ENCODE assay signal across 32 cellular contexts in genomic region chr3:42795621-42796181, GRCh38. TPM values are rescaled to one million over a fixed set of nuclear protein-coding genes. Genes with fewer than 3 reads are reported as not detected.
DNase-seq lines count a peak whose midpoint lies in the region; ATAC-seq, FAIRE-seq and TF ChIP-seq lines count a peak whose summit lies in the region.
"Had no signal": no experiment of that assay in that cellular context is flagged by ENCODE, and none has a peak within 500 bp of the region (broad histone marks: within the 10 kb centered on the region; RNA-seq: fewer than 3 reads in every experiment).

No MANE protein-coding gene starts in this region.

- H3K36me3 Mint-ChIP-seq in Caco-2 (ENCODE audit: insufficient read depth, unreplicated experiment), result peaks cover 50% of the 10 kb centered on the region

- DNase-seq in Caco-2 (no peak), HCT116 (ENCODE audit: low read depth, low spot score) (no peak), GM12878 (ENCODE audit: low read depth, low spot score) (no peak), left colon (no peak), uterus (no peak), NCI-H1092 (lab: John Stamatoyannopoulos, UW) (no peak), COLO668 (lab: John Stamatoyannopoulos, UW; ENCODE audit: unreplicated experiment) (no peak)
- DNase-seq in stimulated activated CD4-positive, alpha-beta T cell treated with anti-CD3 and anti-CD28 coated beads, Interleukin-2, amount 100 ng/mL, for 24 hours, result no peak
- DNase-seq: CD4-positive, CD25-positive, alpha-beta regulatory T cell; COR-L47; DMS 273 treated with DMSO at 0.1 percent for 48 hours; DMS79; EL; GDM1; GOT3; HCEC 1CT; KG1; MM.1S; NCI-H1048; NCI-H1417 treated with DMSO at 0.1 percent for 48 hours; NCI-H1694 treated with DMSO at 0.1 percent for 48 hours; NCI-H2081; NCI-H524; NCI-H774; PC-3; Right ventricle myocardium superior had no signal

- H3K9me3 ChIP-seq in Caco-2, result peaks cover 6% of the 10 kb centered on the region; the same call in 1 of the 2 replicates
- no peaks in the 10 kb centered on the region for H3K9me3 ChIP-seq in HCT116 (ENCODE audit: control insufficient read depth in 1 of 2, insufficient read depth in 1 of 2, low read depth in 1 of 2, low read length in 2 of 2)
- no peaks in the 10 kb centered on the region for H3K9me3 ChIP-seq in GM12878 (replicated peaks; ENCODE audit: control insufficient read depth, insufficient read depth, low read length)
- H3K9me3 ChIP-seq in uterus, result no peaks in the 10 kb centered on the region
- H3K9me3 ChIP-seq: BLaER1, SJSA1 had no signal

- CTCF ChIA-PET in Caco-2 (lab: Charles Lee) (no interaction called here), HCT116 (lab: Charles Lee) (no interaction called here), GM12878 (lab: Yijun Ruan, JAX) (interaction anchor here (0.6 to 2.1 kb wide), 5 partner anchors 14 to 696 kb away, joined by 3 to 8 read pairs (median 3); no protein-coding TSS in a partner anchor)

- SMC1A ChIA-PET in GM12878 (lab: Charles Lee; ENCODE audit: uncharacterized antibody, unreplicated experiment), result interaction anchor here (0.7 to 1.5 kb wide), 2 partner anchors 16 to 17 kb away, joined by 3 read pairs; no protein-coding TSS in a partner anchor

- H3K27ac ChIP-seq in HCT116 (ENCODE audit: low read depth, low read length) (no peak overlapping the region), GM12878 (ENCODE audit: control insufficient read depth, insufficient read depth) (no peak overlapping the region), uterus (no peak overlapping the region)
- H3K27ac ChIP-seq: BLaER1, SJSA1 had no signal

- TF ChIP-seq RAD21 in HCT116 (IDR thresholded peaks at IDR 0.05; ENCODE audit: low read depth) (no peak), GM12878 (IDR thresholded peaks at IDR 0.05; ENCODE audit: insufficient read depth, low read depth, low read length) (no peak)

- no peak for TF ChIP-seq EP300 in GM12878 (IDR thresholded peaks at IDR 0.05; ENCODE audit: borderline replicate concordance in 1 of 2, control insufficient read depth in 1 of 2, low read depth in 2 of 2, low read length in 2 of 2)

- TF ChIP-seq POLR2A in HCT116 (IDR thresholded peaks at IDR 0.05; ENCODE audit: borderline replicate concordance, extremely low read depth, insufficient read depth, insufficient read length) (no peak), GM12878 (IDR thresholded peaks at IDR 0.05; ENCODE audit: low read depth, low read length) (no peak), uterus (IDR thresholded peaks at IDR 0.05) (no peak)

- no peaks in the 10 kb centered on the region for H3K27me3 ChIP-seq in Caco-2 (replicated peaks; ENCODE audit: control insufficient read depth, insufficient read depth, low read length)
- no peaks in the 10 kb centered on the region for H3K27me3 ChIP-seq in HCT116 (ENCODE audit: insufficient read depth, low read length)
- no peaks in the 10 kb centered on the region for H3K27me3 ChIP-seq in GM12878 (replicated peaks in 1 of 2; ENCODE audit: control insufficient read depth in 2 of 2, insufficient read depth in 2 of 2, low read length in 1 of 2)
- H3K27me3 ChIP-seq in uterus, result no peaks in the 10 kb centered on the region
- H3K27me3 ChIP-seq: BLaER1, SJSA1 had no signal

- TF ChIP-seq CTCF in Caco-2 (IDR thresholded peaks at IDR 0.05; ENCODE audit: insufficient read depth in 1 of 2, low read depth in 1 of 2, low read length in 1 of 2, severe bottlenecking in 1 of 2, unreplicated experiment in 1 of 2) (no peak), HCT116 (IDR thresholded peaks at IDR 0.05 in 2 of 3, conservative IDR thresholded peaks at IDR 0.05 in 1 of 3; ENCODE audit: borderline replicate concordance in 1 of 3, insufficient read depth in 1 of 3, low read depth in 2 of 3, low read length in 2 of 3) (no peak), GM12878 (IDR thresholded peaks at IDR 0.05 in 2 of 3, conservative IDR thresholded peaks at IDR 0.05 in 1 of 3; ENCODE audit: control insufficient read depth in 2 of 3, extremely low read depth in 1 of 3, insufficient read depth in 1 of 3, low read depth in 3 of 3, low read length in 3 of 3) (no peak), uterus (IDR thresholded peaks at IDR 0.05) (no peak)

- no peaks in the 10 kb centered on the region for H3K4me1 ChIP-seq in Caco-2
- no peaks in the 10 kb centered on the region for H3K4me1 ChIP-seq in HCT116 (ENCODE audit: control insufficient read depth in 1 of 2, insufficient read depth in 2 of 2, low read length in 2 of 2)
- no peaks in the 10 kb centered on the region for H3K4me1 ChIP-seq in GM12878 (ENCODE audit: control insufficient read depth, insufficient read depth, low read length)
- H3K4me1 ChIP-seq in uterus, result no peaks in the 10 kb centered on the region
- H3K4me1 ChIP-seq: SJSA1 had no signal

- H3K27ac Mint-ChIP-seq in Caco-2 (ENCODE audit: unreplicated experiment), result no peak overlapping the region

- WGBS in GM12878 (ENCODE audit: insufficient coverage, insufficient replicate concordance, low lambda C conversion rate, missing lambda C conversion rate), result 98% methylated on average over 2 of the region's 2 CpGs

- no peaks in the 10 kb centered on the region for H3K9me2 ChIP-seq in HCT116 (ENCODE audit: insufficient read depth)

- H3K4me3 ChIP-seq in Caco-2 (ENCODE audit: low read depth, low read length), result no peak overlapping the region
- no peak overlapping the region for H3K4me3 ChIP-seq in HCT116 (replicated peaks in 1 of 2; ENCODE audit: low read depth in 1 of 2, low read length in 2 of 2)
- no peak overlapping the region for H3K4me3 ChIP-seq in GM12878
- H3K4me3 ChIP-seq in uterus, result no peak overlapping the region
- H3K4me3 ChIP-seq: BLaER1, SJSA1 had no signal

- POLR2A ChIA-PET in Caco-2 (lab: Charles Lee), result no interaction called here
- POLR2A ChIA-PET in HCT116 (lab: Charles Lee), result no interaction called here
- POLR2A ChIA-PET in GM12878 (lab: Charles Lee), result interaction anchor here (1.1 kb wide), 1 partner anchor 9 kb away, joined by 5 read pairs; the partner anchor contains the start of gene HIGD1A

- H3K79me2 ChIP-seq in HCT116 (ENCODE audit: insufficient read depth, low read length) (peaks cover 56% of the 10 kb centered on the region), GM12878 (ENCODE audit: control insufficient read depth, insufficient read depth, low read length) (peaks cover 12% of the 10 kb centered on the region)

- H3K4me1 Mint-ChIP-seq in Caco-2 (ENCODE audit: low read depth, unreplicated experiment), result no peaks in the 10 kb centered on the region

- no peaks in the 10 kb centered on the region for H3K27me3 Mint-ChIP-seq in Caco-2 (ENCODE audit: insufficient read depth, unreplicated experiment)
- H3K27me3 Mint-ChIP-seq: CD4-positive, CD25-positive, alpha-beta regulatory T cell had no signal

- peak; percentile 61 for FAIRE-seq in GM12878 (lab: Jason Lieb, UNC)
- FAIRE-seq: A204.1, GM12891, HTR-8/SVneo had no signal

- H3K4me2 ChIP-seq in HCT116 (ENCODE audit: low read length) (no peak overlapping the region), GM12878 (ENCODE audit: control insufficient read depth, insufficient read depth) (no peak overlapping the region)
- H3K4me2 ChIP-seq: BLaER1 had no signal

- BruUV-seq in Caco-2 (replicated peaks; lab: Mats Ljungman, UMichigan) (TSS peak; percentile 1), HCT116 (replicated peaks; lab: Mats Ljungman, UMichigan) (TSS peak; percentile 7), GM12878 (replicated peaks; lab: Mats Ljungman, UMichigan) (TSS peak; percentile 22)

- ATAC-seq in HCT116, result no peak
- peak; percentile 45; the same call in 2 of the 3 replicates for ATAC-seq in GM12878
- peak; percentile 37 for ATAC-seq in left colon
- ATAC-seq: PC-3 had no signal

- RAD21 ChIA-PET in HCT116 (lab: Charles Lee; ENCODE audit: low non-redundant PET in 1 of 2, low total read pairs in 2 of 2, uncharacterized antibody in 2 of 2, unreplicated experiment in 2 of 2), result interaction anchor here in 1 of 2 experiments (0.5 kb wide), 1 partner anchor 112 kb away, joined by 3 read pairs; no protein-coding TSS in a partner anchor
- RAD21 ChIA-PET in GM12878 (lab: Charles Lee; ENCODE audit: unreplicated experiment), result interaction anchor here (1.0 to 1.1 kb wide), 2 partner anchors 13 to 36 kb away, joined by 4 read pairs; no protein-coding TSS in a partner anchor

- H4K20me1 ChIP-seq in HCT116 (ENCODE audit: insufficient read depth), result no peaks in the 10 kb centered on the region
- no peaks in the 10 kb centered on the region for H4K20me1 ChIP-seq in GM12878 (ENCODE audit: control insufficient read depth, insufficient read depth)

- in situ Hi-C loops in GM12878 (cut with MboI), result no loop called here

- no peak overlapping the region for H3K9ac ChIP-seq in HCT116 (ENCODE audit: low read length)
- no peak overlapping the region for H3K9ac ChIP-seq in GM12878 (ENCODE audit: control insufficient read depth, insufficient read depth, low read length)
- H3K9ac ChIP-seq: BLaER1 had no signal

- no peak overlapping the region for H3K4me3 Mint-ChIP-seq in Caco-2 (ENCODE audit: unreplicated experiment)
- H3K4me3 Mint-ChIP-seq: CD4-positive, CD25-positive, alpha-beta regulatory T cell had no signal

- H3K9me3 Mint-ChIP-seq in Caco-2 (ENCODE audit: unreplicated experiment), result no peaks in the 10 kb centered on the region
- H3K9me3 Mint-ChIP-seq: CD4-positive, CD25-positive, alpha-beta regulatory T cell had no signal

- no peaks in the 10 kb centered on the region for H3K36me3 ChIP-seq in Caco-2 (ENCODE audit: control insufficient read depth, insufficient read depth, low read length)
- peaks cover 7 to 8% of the 10 kb centered on the region in 2 experiments; a peak in 3 of 4 replicates for H3K36me3 ChIP-seq in HCT116 (ENCODE audit: control insufficient read depth in 1 of 2, insufficient read depth in 2 of 2, low read length in 2 of 2)
- peaks cover 0 to 6% of the 10 kb centered on the region in 2 experiments; a peak in 2 of 4 replicates for H3K36me3 ChIP-seq in GM12878 (ENCODE audit: control insufficient read depth in 2 of 2, insufficient read depth in 2 of 2, low read length in 1 of 2)
- no peaks in the 10 kb centered on the region for H3K36me3 ChIP-seq in uterus

- no peak overlapping the region for H2AFZ ChIP-seq in HCT116 (ENCODE audit: low read depth, low read length, poor library complexity, severe bottlenecking)
- no peak overlapping the region for H2AFZ ChIP-seq in GM12878 (ENCODE audit: control insufficient read depth, low read depth, low read length)

- intact Hi-C loops in Caco-2 (cut with micrococcal nuclease; ENCODE audit: unreplicated experiment), result no loop called here
- intact Hi-C loops in HCT116 (cut with micrococcal nuclease), result no loop called here
- intact Hi-C loops in GM12878 (cut with micrococcal nuclease; ENCODE audit: unreplicated experiment), result no loop called here
- intact Hi-C loops in left colon (cut with DNase I, micrococcal nuclease), result no loop called here
- intact Hi-C loops in uterus (cut with DNase I; ENCODE audit: low total_unique reads), result no loop called here

RNA-seq across cellular contexts. Expression of gene HIGD1A, which starts 8.6 kb away (rescaled TPM):
- total RNA-seq in Caco-2 (2022) (108 and 112 TPM in 2 replicates), HCT116 (2021; ENCODE audit: unreplicated experiment) (71.2 TPM), GM12878 (2014; rRNA removed) (91.6 and 116 TPM in 2 replicates), GM12878 (2014; rRNA removed; fragmentation: Illumina TruSeq; extraction: Trizol) (132 and 135 TPM in 2 replicates), GM12878 (2021) (68.2 and 73.9 TPM in 2 replicates), left colon (100 to 1,000 TPM; 376 to 377 TPM), uterus (100 to 1,000 TPM in 2 of 4 donors, 10 to 100 TPM in 2; 65.3 to 234 (median 103) TPM)
- polyA plus RNA-seq in HCT116 (2012), result 31.4 and 58.3 TPM in 2 replicates
- 16.7 and 20.1 TPM in 2 replicates for total RNA-seq in GM12878 (2013; cell fraction: nucleolus; rRNA removed)
- polyA plus RNA-seq in GM12878 (2011; ENCODE audit: low read depth), result 66.9 TPM
- polyA plus RNA-seq in GM12878 (2011; rRNA removed) (179 and 268 TPM in 2 replicates), GM12878 (2014; fragmentation: Illumina TruSeq; extraction: Trizol) (171 and 178 TPM in 2 replicates), GM12878 (2014; fragmentation: Nextera tagmentation; extraction: Ambion mirVana) (100 to 1,000 TPM; 405 to 487 TPM), GM12878 (2014; rRNA removed) (90.3 and 119 TPM in 2 replicates), GM12878 (2016; fragmentation: Nextera tagmentation; extraction: Ambion mirVana) (100 to 1,000 TPM; 254 to 271 TPM)
- 48.2 and 57.0 TPM in 2 replicates for polyA plus RNA-seq in GM12878 (2011; cell fraction: cytosol; rRNA removed)
- polyA plus RNA-seq in GM12878 (2011; cell fraction: nucleus; rRNA removed), result 41.2 and 48.6 TPM in 2 replicates
- 71.3 and 86.8 TPM in 2 replicates for polyA plus RNA-seq in GM12878 (2012)
- 28.0 and 49.1 TPM in 2 replicates for polyA minus RNA-seq in GM12878 (2011; rRNA and poly(A)+ RNA removed)
- 19.1 and 19.4 TPM in 2 replicates for polyA minus RNA-seq in GM12878 (2011; cell fraction: cytosol; rRNA and poly(A)+ RNA removed)
- polyA minus RNA-seq in GM12878 (2011; cell fraction: nucleus; rRNA and poly(A)+ RNA removed), result 8.6 and 14.2 TPM in 2 replicates

RNA-seq across cellular contexts. Expression of gene ACKR2, which starts 13.5 kb away (rescaled TPM):
- total RNA-seq in Caco-2 (2022), result 3.5 and 4.1 TPM in 2 replicates
- total RNA-seq in HCT116 (2021; ENCODE audit: unreplicated experiment), result 0.76 TPM
- 0.16 and 0.24 TPM in 2 replicates for polyA plus RNA-seq in HCT116 (2012)
- 1.2 and 2.2 TPM in 2 replicates for total RNA-seq in GM12878 (2013; cell fraction: nucleolus; rRNA removed)
- 0.05 TPM in 1 of 2 replicates, not detected in the other for total RNA-seq in GM12878 (2014; rRNA removed)
- 0.18 TPM in 1 of 2 replicates, not detected in the other for total RNA-seq in GM12878 (2014; rRNA removed; fragmentation: Illumina TruSeq; extraction: Trizol)
- 0.36 and 0.82 TPM in 2 replicates for total RNA-seq in GM12878 (2021)
- not detected for polyA plus RNA-seq in GM12878 (2011; ENCODE audit: low read depth)
- polyA plus RNA-seq in GM12878 (2011; rRNA removed), result 0.13 and 0.35 TPM in 2 replicates
- 0.06 and 0.10 TPM in 2 replicates for polyA plus RNA-seq in GM12878 (2011; cell fraction: cytosol; rRNA removed)
- 0.31 and 0.36 TPM in 2 replicates for polyA plus RNA-seq in GM12878 (2011; cell fraction: nucleus; rRNA removed)
- 0.18 and 0.30 TPM in 2 replicates for polyA plus RNA-seq in GM12878 (2012)
- polyA plus RNA-seq in GM12878 (2014; fragmentation: Illumina TruSeq; extraction: Trizol), result 0.28 and 0.36 TPM in 2 replicates
- under 1 TPM; 0.05 TPM for polyA plus RNA-seq in GM12878 (2014; fragmentation: Nextera tagmentation; extraction: Ambion mirVana)
- 0.10 and 0.91 TPM in 2 replicates for polyA plus RNA-seq in GM12878 (2014; rRNA removed)
- polyA plus RNA-seq in GM12878 (2016; fragmentation: Nextera tagmentation; extraction: Ambion mirVana), result under 1 TPM in 1 of 2 experiments, not detected in 1; 0.17 TPM
- 0.22 and 0.36 TPM in 2 replicates for polyA minus RNA-seq in GM12878 (2011; rRNA and poly(A)+ RNA removed)
- polyA minus RNA-seq in GM12878 (2011; cell fraction: cytosol; rRNA and poly(A)+ RNA removed), result not detected in 2 replicates
- 0.36 and 0.77 TPM in 2 replicates for polyA minus RNA-seq in GM12878 (2011; cell fraction: nucleus; rRNA and poly(A)+ RNA removed)
- 1 to 10 TPM; 4.9 to 6.3 TPM for total RNA-seq in left colon
- 1 to 10 TPM; 1.5 to 8.7 (median 4.7) TPM for total RNA-seq in uterus
- total RNA-seq: CD4-positive, CD25-positive, alpha-beta regulatory T cell; RPMI7951; SJSA1 had no signal

RNA-seq across cellular contexts. Expression of gene CCDC13, which starts 22.6 kb away (rescaled TPM):
- total RNA-seq in Caco-2 (2022) (0.82 and 1.4 TPM in 2 replicates), HCT116 (2021; ENCODE audit: unreplicated experiment) (2.3 TPM), GM12878 (2014; rRNA removed) (0.33 TPM in 1 of 2 replicates, not detected in the other), GM12878 (2014; rRNA removed; fragmentation: Illumina TruSeq; extraction: Trizol) (0.13 TPM in 1 of 2 replicates, not detected in the other), GM12878 (2021) (0.16 TPM in 1 of 2 replicates, not detected in the other), left colon (1 to 10 TPM; 2.0 to 2.3 TPM), uterus (1 to 10 TPM in 2 of 4 donors, not detected in 2; 1.7 to 1.9 TPM)
- 0.35 and 1.2 TPM in 2 replicates for polyA plus RNA-seq in HCT116 (2012)
- not detected in 2 replicates for total RNA-seq in GM12878 (2013; cell fraction: nucleolus; rRNA removed)
- not detected for polyA plus RNA-seq in GM12878 (2011; ENCODE audit: low read depth)
- polyA plus RNA-seq in GM12878 (2011; rRNA removed) (0.29 and 0.81 TPM in 2 replicates), GM12878 (2014; fragmentation: Illumina TruSeq; extraction: Trizol) (0.14 and 0.31 TPM in 2 replicates), GM12878 (2014; fragmentation: Nextera tagmentation; extraction: Ambion mirVana) (under 1 TPM in 1 of 2 experiments, not detected in 1; 0.35 TPM), GM12878 (2014; rRNA removed) (0.69 and 0.81 TPM in 2 replicates), GM12878 (2016; fragmentation: Nextera tagmentation; extraction: Ambion mirVana) (under 1 TPM in 1 of 2 experiments, not detected in 1; 0.19 TPM)
- 0.32 and 0.33 TPM in 2 replicates for polyA plus RNA-seq in GM12878 (2011; cell fraction: cytosol; rRNA removed)
- 1.1 TPM in 2 replicates for polyA plus RNA-seq in GM12878 (2011; cell fraction: nucleus; rRNA removed)
- polyA plus RNA-seq in GM12878 (2012), result 0.34 and 0.37 TPM in 2 replicates
- polyA minus RNA-seq in GM12878 (2011; rRNA and poly(A)+ RNA removed), result 0.46 TPM in 1 of 2 replicates, not detected in the other
- not detected in 2 replicates for polyA minus RNA-seq in GM12878 (2011; cell fraction: cytosol; rRNA and poly(A)+ RNA removed)
- 0.48 TPM in 1 of 2 replicates, not detected in the other for polyA minus RNA-seq in GM12878 (2011; cell fraction: nucleus; rRNA and poly(A)+ RNA removed)
